ENCODE assay signal across 1 cellular context in genomic region chr17:60641810-60642220, GRCh38.
TF ChIP-seq lines count a peak whose summit lies in the region.

No MANE protein-coding gene starts in this region.

TF ChIP-seq in GM23338, 12 proteins besides CTCF, POLR2A, EP300 and RAD21 (continued from another document):
- TF ChIP-seq ZNF462 (CRISPR knock-in tag; IDR thresholded peaks at IDR 0.05), result no peak
